Comparison of ENCODE assay signal across 14 cellular contexts in genomic region chr2:98917031-98917459, GRCh38. TPM values are rescaled to one million over a fixed set of nuclear protein-coding genes. Genes with fewer than 3 reads are reported as not detected.
DNase-seq lines count a peak whose midpoint lies in the region; ATAC-seq, FAIRE-seq and TF ChIP-seq lines count a peak whose summit lies in the region.
"Had no signal": no experiment of that assay in that cellular context is flagged by ENCODE, and none has a peak within 500 bp of the region (broad histone marks: within the 10 kb centered on the region; RNA-seq: fewer than 3 reads in every experiment).

No MANE protein-coding gene starts in this region.

- CTCF ChIA-PET in RWPE1 (lab: Yijun Ruan, JAX): interaction anchor here (1.4 kb wide), 1 partner anchor 268 kb away, joined by 4 read pairs; no protein-coding TSS in a partner anchor

- FAIRE-seq in GM19239 (lab: Jason Lieb, UNC): no peak

- POLR2A ChIA-PET in RWPE1 (lab: Yijun Ruan, JAX; ENCODE audit: low non-redundant PET): no interaction called here

- no peak for TF ChIP-seq CTCF in RWPE1 (conservative IDR thresholded peaks at IDR 0.05; ENCODE audit: low read depth)

- intact Hi-C loops in posterior vena cava (cut with DNase I): no loop called here

- DNase-seq in EH (ENCODE audit: low read depth): peak; percentile 93
- DNase-seq in RWPE1 (ENCODE audit: low spot score): peak; percentile 81
- peak; percentile 70 for DNase-seq in fibroblast of gingiva (ENCODE audit: low read depth)
- peak; percentile 25 for DNase-seq in posterior vena cava (ENCODE audit: low spot score)
- no peak for DNase-seq in activated CD4-positive, CD25-positive, alpha-beta regulatory T cell treated with anti-CD3 and anti-CD28 coated beads, Interleukin-2, amount 50 U/mL, for 72 hours
- no peak for DNase-seq in ecto neural progenitor cell (ENCODE audit: low spot score)
- DNase-seq in GM19239 (ENCODE audit: insufficient read length, low spot score): no peak
- DNase-seq: GF-D8; NCI-H187 treated with DMSO at 0.1 percent for 48 hours; RPMI8226; stimulated activated CD4-positive, alpha-beta T cell treated with anti-CD3 and anti-CD28 coated beads, Interleukin-1b, Interleukin-23, amount 100 ng/mL, for 48 hours; stomach had no signal

- H3K27ac ChIP-seq in RWPE1: peak overlapping the region; percentile 97
- H3K27ac ChIP-seq: HL-60, stomach had no signal

- ATAC-seq in GM18868 (IDR thresholded peaks at IDR 0.05; ENCODE audit: unreplicated experiment): no peak

RNA-seq across cellular contexts. Expression of gene CRACDL, which starts 19.0 kb away (rescaled TPM):
- 1 to 10 TPM; 3.5 to 6.8 TPM for total RNA-seq in posterior vena cava

Comparison
In these comparisons a context has a peak if more than half of its experiments do, and no peak if none do; other contexts are left out.
1. DNase-seq: peak in EH (single experiment), RWPE1 (single experiment), fibroblast of gingiva (single experiment) and posterior vena cava (single experiment); none in activated CD4-positive, CD25-positive, alpha-beta regulatory T cell treated with anti-CD3 and anti-CD28 coated beads, Interleukin-2, amount 50 U/mL, for 72 hours (single experiment), ecto neural progenitor cell (single experiment) and GM19239 (single experiment).